In the genomic region with DNA sequence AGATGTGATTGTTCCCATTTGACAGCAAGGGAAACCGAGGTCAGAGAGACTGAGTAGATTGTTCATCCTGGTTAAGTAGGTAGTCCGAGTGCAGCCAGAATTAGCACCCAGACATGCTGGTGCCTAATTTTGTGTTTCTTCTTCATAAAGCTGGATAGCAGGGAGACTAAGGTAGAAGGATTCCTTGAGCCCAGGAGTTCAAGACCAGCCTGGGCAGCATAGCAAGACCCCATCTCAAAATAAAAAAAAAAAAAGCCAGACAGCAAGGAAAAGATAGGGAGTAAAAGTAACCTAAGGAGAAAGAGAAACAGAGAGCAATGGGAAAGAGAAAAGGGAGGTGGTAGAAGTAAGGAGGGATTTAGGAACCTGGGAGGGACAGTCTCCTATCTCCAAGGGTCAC, we compare ENCODE assay signal across 30 cellular contexts.
A peak's percentile ranks its signal among the peaks of the same experiment; 100 is the strongest.
DNase-seq lines count a peak whose midpoint lies in the region; ATAC-seq and TF ChIP-seq lines count a peak whose summit lies in the region.
"Had no signal": no experiment of that assay in that cellular context is flagged by ENCODE, and none has a peak within 500 bp of the region (broad histone marks: within the 10 kb centered on the region; RNA-seq: fewer than 3 reads in every experiment).

No MANE protein-coding gene starts in this region.

- no peak for ATAC-seq in activated T-helper 17 cell treated with anti-CD3 and anti-CD28 coated beads, Interleukin-2, amount 50 U/mL, for 72 hours (replicated peaks)
- ATAC-seq in lower lobe of right lung, result no peak
- ATAC-seq in stimulated activated memory B cell treated with anti-CD40 and anti-IgM and Interleukin-4, amounts not matched to agents 10 μg/mL and 1 μg/mL and 100 μg/mL, for 72 hours, result no peak
- no peak for ATAC-seq in stimulated activated effector memory CD8-positive, alpha-beta T cell treated with anti-CD3 and anti-CD28 coated beads, Interleukin-12 subunit alpha, Interleukin-12 subunit beta, amount 100 ng/mL, for 72 hours
- ATAC-seq: activated naive CD8-positive, alpha-beta T cell treated with anti-CD3 and anti-CD28 coated beads, Interleukin-2, amount 50 U/mL, for 24 hours had no signal

- peaks cover 0 to 2% (median 0%) of the 10 kb centered on the region in 7 donors for H3K9me3 Mint-ChIP-seq in CD14-positive monocyte
- H3K9me3 Mint-ChIP-seq in activated T-helper 17 cell treated with anti-CD3 and anti-CD28 coated beads, Interleukin-2, amount 50 U/mL, for 72 hours, result no peaks in the 10 kb centered on the region
- no peaks in the 10 kb centered on the region for H3K9me3 Mint-ChIP-seq in stimulated activated memory B cell treated with anti-CD40 and anti-IgM and Interleukin-4, amounts not matched to agents 10 μg/mL and 1 μg/mL and 100 μg/mL, for 72 hours
- H3K9me3 Mint-ChIP-seq in stimulated activated effector memory CD8-positive, alpha-beta T cell treated with anti-CD3 and anti-CD28 coated beads, Interleukin-12 subunit alpha, Interleukin-12 subunit beta, amount 100 ng/mL, for 72 hours, result no peaks in the 10 kb centered on the region
- H3K9me3 Mint-ChIP-seq: activated naive CD8-positive, alpha-beta T cell treated with anti-CD3 and anti-CD28 coated beads, Interleukin-2, amount 50 U/mL, for 24 hours; memory B cell; stimulated activated naive CD8-positive, alpha-beta T cell treated with anti-CD3 and anti-CD28 coated beads, Interleukin-15, Interleukin-2, amounts not matched to agents 100 ng/mL and 50 ng/mL, for 24 hours had no signal

- H3K36me3 ChIP-seq in lower lobe of right lung (no peaks in the 10 kb centered on the region), mesenchymal stem cell (ENCODE audit: control insufficient read depth in 1 of 2, insufficient read depth in 2 of 2, low read depth in 1 of 2, low read length in 2 of 2) (peaks cover 0 to 5% of the 10 kb centered on the region in 2 experiments)
- H3K36me3 ChIP-seq: cardiac muscle cell, HAP-1, WERI-Rb-1 had no signal

- no peak for TF ChIP-seq CTCF in CD14-positive monocyte (IDR thresholded peaks at IDR 0.05)
- no peak for TF ChIP-seq CTCF in lower lobe of right lung (IDR thresholded peaks at IDR 0.05)

- H3K4me3 ChIP-seq in lower lobe of right lung, result no peak overlapping the region
- H3K4me3 ChIP-seq in mesenchymal stem cell (ENCODE audit: insufficient read depth in 1 of 2, low read depth in 1 of 2, low read length in 2 of 2), result no peak overlapping the region
- H3K4me3 ChIP-seq: cardiac muscle cell, HAP-1, psoas muscle had no signal

- H3K23ac ChIP-seq in mesenchymal stem cell (ENCODE audit: low read length in 2 of 2), result no peak overlapping the region

- no peaks in the 10 kb centered on the region for H3K9me3 ChIP-seq in lower lobe of right lung
- H3K9me3 ChIP-seq in mesenchymal stem cell (ENCODE audit: control insufficient read depth, low read length), result no peaks in the 10 kb centered on the region
- H3K9me3 ChIP-seq: HAP-1, psoas muscle had no signal

- H2BK5ac ChIP-seq in mesenchymal stem cell (ENCODE audit: low read depth, low read length, poor library complexity, severe bottlenecking), result no peak overlapping the region

- H3K4me2 ChIP-seq in mesenchymal stem cell (ENCODE audit: low read length, poor library complexity, severe bottlenecking), result no peak overlapping the region

- H2BK12ac ChIP-seq in mesenchymal stem cell (ENCODE audit: low read length in 2 of 2), result no peak overlapping the region

- H3K27ac ChIP-seq in lower lobe of right lung (peak overlapping the region; percentile 57), mesenchymal stem cell (ENCODE audit: low read length, poor library complexity, severe bottlenecking) (no peak overlapping the region)
- H3K27ac ChIP-seq: C4-2B, HL-60, psoas muscle had no signal

- no peak overlapping the region for H3K9ac ChIP-seq in mesenchymal stem cell (ENCODE audit: low read length)

- H3K79me1 ChIP-seq in mesenchymal stem cell (replicated peaks; ENCODE audit: low read length, poor library complexity, severe bottlenecking), result peaks cover 4% of the 10 kb centered on the region

- intact Hi-C loops in CD14-positive monocyte (cut with micrococcal nuclease), result loop anchor here in 1 of 2 donors (10.0 kb wide), 1 partner anchor 123 kb away; no protein-coding TSS in a partner anchor
- intact Hi-C loops in lower lobe of right lung (cut with DNase I), result loop anchor here (10.0 kb wide), 1 partner anchor 127 kb away; no protein-coding TSS in a partner anchor

- no peak overlapping the region for H3K18ac ChIP-seq in mesenchymal stem cell (ENCODE audit: low read depth in 1 of 2, low read length in 2 of 2)

- no peak overlapping the region for H2AK5ac ChIP-seq in mesenchymal stem cell (ENCODE audit: low read length, severe bottlenecking)

- H3K14ac ChIP-seq in mesenchymal stem cell (ENCODE audit: low read length in 2 of 2), result no peak overlapping the region

- no peaks in the 10 kb centered on the region for H3K27me3 ChIP-seq in lower lobe of right lung (ENCODE audit: low read depth)
- peaks cover 0 to 5% of the 10 kb centered on the region in 2 experiments for H3K27me3 ChIP-seq in mesenchymal stem cell (ENCODE audit: control insufficient read depth in 1 of 2, insufficient read depth in 1 of 2, low read length in 2 of 2)
- H3K27me3 ChIP-seq: cardiac muscle cell had no signal

- H3K36me3 Mint-ChIP-seq in CD14-positive monocyte, result no peaks in the 10 kb centered on the region
- no peaks in the 10 kb centered on the region for H3K36me3 Mint-ChIP-seq in activated T-helper 17 cell treated with anti-CD3 and anti-CD28 coated beads, Interleukin-2, amount 50 U/mL, for 72 hours (ENCODE audit: low read depth)
- no peaks in the 10 kb centered on the region for H3K36me3 Mint-ChIP-seq in stimulated activated memory B cell treated with anti-CD40 and anti-IgM and Interleukin-4, amounts not matched to agents 10 μg/mL and 1 μg/mL and 100 μg/mL, for 72 hours
- no peaks in the 10 kb centered on the region for H3K36me3 Mint-ChIP-seq in stimulated activated effector memory CD8-positive, alpha-beta T cell treated with anti-CD3 and anti-CD28 coated beads, Interleukin-12 subunit alpha, Interleukin-12 subunit beta, amount 100 ng/mL, for 72 hours
- H3K36me3 Mint-ChIP-seq: memory B cell had no signal

- H3K4me1 ChIP-seq in lower lobe of right lung (peaks cover 56% of the 10 kb centered on the region), mesenchymal stem cell (ENCODE audit: control insufficient read depth, insufficient read depth, low read depth, low read length) (no peaks in the 10 kb centered on the region)
- H3K4me1 ChIP-seq: HAP-1 had no signal

- H3K4me3 Mint-ChIP-seq in CD14-positive monocyte, result no peak overlapping the region
- no peak overlapping the region for H3K4me3 Mint-ChIP-seq in activated T-helper 17 cell treated with anti-CD3 and anti-CD28 coated beads, Interleukin-2, amount 50 U/mL, for 72 hours
- H3K4me3 Mint-ChIP-seq in stimulated activated memory B cell treated with anti-CD40 and anti-IgM and Interleukin-4, amounts not matched to agents 10 μg/mL and 1 μg/mL and 100 μg/mL, for 72 hours, result no peak overlapping the region
- H3K4me3 Mint-ChIP-seq in stimulated activated effector memory CD8-positive, alpha-beta T cell treated with anti-CD3 and anti-CD28 coated beads, Interleukin-12 subunit alpha, Interleukin-12 subunit beta, amount 100 ng/mL, for 72 hours, result no peak overlapping the region
- H3K4me3 Mint-ChIP-seq: activated naive CD8-positive, alpha-beta T cell treated with anti-CD3 and anti-CD28 coated beads, Interleukin-2, amount 50 U/mL, for 24 hours; memory B cell; stimulated activated naive CD8-positive, alpha-beta T cell treated with anti-CD3 and anti-CD28 coated beads, Interleukin-15, Interleukin-2, amounts not matched to agents 100 ng/mL and 50 ng/mL, for 24 hours had no signal

- no peak overlapping the region for H4K8ac ChIP-seq in mesenchymal stem cell (ENCODE audit: low read length)

- H3K27me3 Mint-ChIP-seq in CD14-positive monocyte (ENCODE audit: low read depth in 3 of 3), result peaks cover 1 to 2% (median 2%) of the 10 kb centered on the region in 3 donors
- H3K27me3 Mint-ChIP-seq in activated T-helper 17 cell treated with anti-CD3 and anti-CD28 coated beads, Interleukin-2, amount 50 U/mL, for 72 hours, result no peaks in the 10 kb centered on the region
- no peaks in the 10 kb centered on the region for H3K27me3 Mint-ChIP-seq in stimulated activated memory B cell treated with anti-CD40 and anti-IgM and Interleukin-4, amounts not matched to agents 10 μg/mL and 1 μg/mL and 100 μg/mL, for 72 hours
- H3K27me3 Mint-ChIP-seq: activated naive CD8-positive, alpha-beta T cell treated with anti-CD3 and anti-CD28 coated beads, Interleukin-2, amount 50 U/mL, for 24 hours; memory B cell; stimulated activated naive CD8-positive, alpha-beta T cell treated with anti-CD3 and anti-CD28 coated beads, Interleukin-15, Interleukin-2, amounts not matched to agents 100 ng/mL and 50 ng/mL, for 24 hours had no signal

- 47% methylated on average over 2 of the region's 2 CpGs for WGBS in mesenchymal stem cell

- H2BK15ac ChIP-seq in mesenchymal stem cell (ENCODE audit: low read depth, poor library complexity, severe bottlenecking), result no peak overlapping the region

- peaks cover 76% of the 10 kb centered on the region for H3K4me1 Mint-ChIP-seq in CD14-positive monocyte
- H3K4me1 Mint-ChIP-seq in activated T-helper 17 cell treated with anti-CD3 and anti-CD28 coated beads, Interleukin-2, amount 50 U/mL, for 72 hours, result no peaks in the 10 kb centered on the region
- H3K4me1 Mint-ChIP-seq in stimulated activated memory B cell treated with anti-CD40 and anti-IgM and Interleukin-4, amounts not matched to agents 10 μg/mL and 1 μg/mL and 100 μg/mL, for 72 hours, result peaks cover 65% of the 10 kb centered on the region
- H3K4me1 Mint-ChIP-seq in stimulated activated effector memory CD8-positive, alpha-beta T cell treated with anti-CD3 and anti-CD28 coated beads, Interleukin-12 subunit alpha, Interleukin-12 subunit beta, amount 100 ng/mL, for 72 hours, result peaks cover 7% of the 10 kb centered on the region

- DNase-seq in CD14-positive monocyte (ENCODE audit: low spot score) (no peak), lower lobe of right lung (no peak), mesenchymal stem cell (no peak)
- DNase-seq in activated CD8-positive, alpha-beta memory T cell treated with anti-CD3 and anti-CD28 coated beads, Interleukin-2, amount 50 U/mL, for 48 hours, result no peak
- DNase-seq in stimulated activated effector memory CD8-positive, alpha-beta T cell treated with anti-CD3 and anti-CD28 coated beads, Interleukin-12 subunit alpha, Interleukin-12 subunit beta, amount 100 ng/mL, for 72 hours (ENCODE audit: low spot score in 2 of 2), result no peak
- DNase-seq: activated CD4-positive, alpha-beta T cell treated with anti-CD3 and anti-CD28 coated beads for 4 hours; activated gamma-delta T cell; activated naive CD8-positive, alpha-beta T cell treated with anti-CD3 and anti-CD28 coated beads, Interleukin-2, amount 50 U/mL, for 24 hours; activated T-cell treated with anti-CD3 and anti-CD28 coated beads for 4 hours; DMS79 treated with DMSO at 0.1 percent for 48 hours; effector memory CD4-positive, alpha-beta T cell; erythroblast; MM.1S; NCI-H1105 treated with DMSO at 0.1 percent for 48 hours; NCI-H187 treated with DMSO at 0.1 percent for 48 hours; NCI-H2171; NCI-H82; small intestine; stimulated activated CD4-positive, alpha-beta T cell treated with anti-CD3 and anti-CD28 coated beads, Interleukin-1b, Interleukin-23, amount 100 ng/mL, for 48 hours; SW 1271 had no signal

- no peak overlapping the region for H3K4ac ChIP-seq in mesenchymal stem cell (ENCODE audit: low read depth in 1 of 2, low read length in 2 of 2)

- H3K27ac Mint-ChIP-seq in CD14-positive monocyte, result peak overlapping the region in 5 of 7 donors; percentile 31 to 93 (median 87)
- peak overlapping the region; percentile 5 for H3K27ac Mint-ChIP-seq in activated T-helper 17 cell treated with anti-CD3 and anti-CD28 coated beads, Interleukin-2, amount 50 U/mL, for 72 hours
- peak overlapping the region; percentile 58 for H3K27ac Mint-ChIP-seq in stimulated activated memory B cell treated with anti-CD40 and anti-IgM and Interleukin-4, amounts not matched to agents 10 μg/mL and 1 μg/mL and 100 μg/mL, for 72 hours
- H3K27ac Mint-ChIP-seq in stimulated activated effector memory CD8-positive, alpha-beta T cell treated with anti-CD3 and anti-CD28 coated beads, Interleukin-12 subunit alpha, Interleukin-12 subunit beta, amount 100 ng/mL, for 72 hours, result no peak overlapping the region
- H3K27ac Mint-ChIP-seq: activated naive CD8-positive, alpha-beta T cell treated with anti-CD3 and anti-CD28 coated beads, Interleukin-2, amount 50 U/mL, for 24 hours; stimulated activated naive CD8-positive, alpha-beta T cell treated with anti-CD3 and anti-CD28 coated beads, Interleukin-15, Interleukin-2, amounts not matched to agents 100 ng/mL and 50 ng/mL, for 24 hours had no signal

- H2AFZ ChIP-seq in mesenchymal stem cell (ENCODE audit: low read depth, low read length), result no peak overlapping the region

- no peak overlapping the region for H2BK120ac ChIP-seq in mesenchymal stem cell (ENCODE audit: low read depth, low read length)

- H4K91ac ChIP-seq in mesenchymal stem cell (ENCODE audit: low read length), result no peak overlapping the region
